Comparison of ENCODE assay signal across 9 cellular contexts in genomic region chr5:16492398-16493175, GRCh38. TPM values are rescaled to one million over a fixed set of nuclear protein-coding genes. Genes with fewer than 3 reads are reported as not detected.
DNase-seq lines count a peak whose midpoint lies in the region; ATAC-seq, FAIRE-seq and TF ChIP-seq lines count a peak whose summit lies in the region.
"Had no signal": no experiment of that assay in that cellular context is flagged by ENCODE, and none has a peak within 500 bp of the region (broad histone marks: within the 10 kb centered on the region; RNA-seq: fewer than 3 reads in every experiment).

No MANE protein-coding gene starts in this region.

- peaks cover 15% of the 10 kb centered on the region for H3K36me3 Mint-ChIP-seq in activated T-cell treated with anti-CD3 and anti-CD28 coated beads, Interleukin-2, amount 50 U/mL, for 4 hours (ENCODE audit: insufficient read depth)

- H3F3A ChIP-seq in MM.1S (ENCODE audit: insufficient read depth, low read length): no peaks in the 10 kb centered on the region

- no peak overlapping the region for H2AFZ ChIP-seq in MM.1S (ENCODE audit: low read length)

- FAIRE-seq in D721Med (lab: Jason Lieb, UNC): peak; percentile 71

- H3K4me2 ChIP-seq in MM.1S (ENCODE audit: low read depth, low read length): no peak overlapping the region

- H3K36me3 ChIP-seq in esophagus squamous epithelium (no peaks in the 10 kb centered on the region), ovary (no peaks in the 10 kb centered on the region), MM.1S (replicated peaks; ENCODE audit: insufficient read depth, low read length) (no peaks in the 10 kb centered on the region)

- TF ChIP-seq EP300 in ovary (IDR thresholded peaks at IDR 0.05): no peak

- no peak for TF ChIP-seq POLR2A in esophagus squamous epithelium (IDR thresholded peaks at IDR 0.05)
- TF ChIP-seq POLR2A in ovary (IDR thresholded peaks at IDR 0.05): no peak

- H3K27me3 ChIP-seq in esophagus squamous epithelium (no peaks in the 10 kb centered on the region), ovary (no peaks in the 10 kb centered on the region), MM.1S (replicated peaks; ENCODE audit: insufficient read depth, low read length) (no peaks in the 10 kb centered on the region)

- H3K27ac ChIP-seq in esophagus squamous epithelium (peak overlapping the region; percentile 27 to 67 (median 54)), ovary (no peak overlapping the region), MM.1S (ENCODE audit: low read length) (no peak overlapping the region)

- H3K9ac ChIP-seq in MM.1S (ENCODE audit: low read length): no peak overlapping the region

- no peak overlapping the region for H3K4me3 Mint-ChIP-seq in activated T-cell treated with anti-CD3 and anti-CD28 coated beads, Interleukin-2, amount 50 U/mL, for 4 hours

- TF ChIP-seq CTCF in D721Med (IDR thresholded peaks at IDR 0.05; ENCODE audit: insufficient read depth, missing control alignments) (no peak), esophagus squamous epithelium (IDR thresholded peaks at IDR 0.05) (no peak), ovary (IDR thresholded peaks at IDR 0.05) (no peak), MM.1S (IDR thresholded peaks at IDR 0.05; ENCODE audit: low read length) (no peak)

- H3K27me3 Mint-ChIP-seq in activated T-cell treated with anti-CD3 and anti-CD28 coated beads, Interleukin-2, amount 50 U/mL, for 4 hours (ENCODE audit: low read depth): no peaks in the 10 kb centered on the region

- H3K4me1 ChIP-seq in esophagus squamous epithelium (peaks cover 0 to 27% (median 15%) of the 10 kb centered on the region in 3 donors), ovary (ENCODE audit: insufficient read depth) (no peaks in the 10 kb centered on the region), MM.1S (ENCODE audit: low read length) (no peaks in the 10 kb centered on the region)

- H3K4me1 Mint-ChIP-seq in activated T-cell treated with anti-CD3 and anti-CD28 coated beads, Interleukin-2, amount 50 U/mL, for 4 hours (ENCODE audit: low read depth): peaks cover 17% of the 10 kb centered on the region

- no peak for ATAC-seq in HG03108 (IDR thresholded peaks at IDR 0.05; ENCODE audit: unreplicated experiment)
- no peak for ATAC-seq in activated T-cell treated with anti-CD3 and anti-CD28 coated beads, Interleukin-2, amount 50 U/mL, for 4 hours

- WGBS in esophagus squamous epithelium, 2 donors: 18 to 40% methylated on average over 11 of the region's 11 CpGs
- WGBS in ovary, 3 donors: 22 to 37% (median 23%) methylated on average over 11 of the region's 11 CpGs

- DNase-seq in D721Med (ENCODE audit: insufficient read length, low spot score): no peak
- DNase-seq in NCI-H524 (lab: John Stamatoyannopoulos, UW): peak; percentile 53 to 73
- no peak for DNase-seq in esophagus squamous epithelium (lab: John Stamatoyannopoulos, UW)
- peak in 3 of 5 donors; percentile 25 to 46 (median 30) for DNase-seq in ovary
- no peak for DNase-seq in SKM-1 (lab: John Stamatoyannopoulos, UW; ENCODE audit: unreplicated experiment)
- DNase-seq in MM.1S: no peak
- no peak for DNase-seq in activated T-cell treated with anti-CD3 and anti-CD28 coated beads, Interleukin-2, amount 50 U/mL, for 4 hours
- DNase-seq: stimulated activated CD4-positive, alpha-beta T cell treated with anti-CD3 and anti-CD28 coated beads, Interleukin-2, amount 100 ng/mL, for 48 hours had no signal

- no peaks in the 10 kb centered on the region for H3K9me2 ChIP-seq in MM.1S (replicated peaks; ENCODE audit: insufficient read depth, low read length)

- H4K20me1 ChIP-seq in MM.1S (ENCODE audit: insufficient read depth, low read length): no peaks in the 10 kb centered on the region

- H3K9me3 Mint-ChIP-seq in activated T-cell treated with anti-CD3 and anti-CD28 coated beads, Interleukin-2, amount 50 U/mL, for 4 hours: peaks cover 22% of the 10 kb centered on the region

- H3K4me3 ChIP-seq in esophagus squamous epithelium (no peak overlapping the region), ovary (no peak overlapping the region), MM.1S (ENCODE audit: low read length) (no peak overlapping the region)

- intact Hi-C loops in esophagus squamous epithelium (cut with DNase I) (no loop called here), ovary (cut with DNase I) (loop anchor here in 1 of 4 donors (5.0 kb wide), 1 partner anchor 710 kb away; no protein-coding TSS in a partner anchor)

- no peaks in the 10 kb centered on the region for H3K79me2 ChIP-seq in MM.1S (ENCODE audit: low read length)

- peaks cover 0 to 22% (median 0%) of the 10 kb centered on the region in 3 donors for H3K9me3 ChIP-seq in esophagus squamous epithelium
- H3K9me3 ChIP-seq in ovary: no peaks in the 10 kb centered on the region
- H3K9me3 ChIP-seq in MM.1S (replicated peaks; ENCODE audit: insufficient read depth, low read length): no peaks in the 10 kb centered on the region

RNA-seq across cellular contexts. Expression of gene ZNF622, which starts 27.0 kb away (rescaled TPM):
- total RNA-seq in esophagus squamous epithelium (10 to 100 TPM; 19.5 to 35.2 (median 24.8) TPM), ovary (10 to 100 TPM; 18.0 to 25.0 (median 20.4) TPM)
- polyA plus RNA-seq in ovary: 10 to 100 TPM; 24.5 to 27.2 TPM
- total RNA-seq in activated T-cell treated with anti-CD3 and anti-CD28 coated beads, Interleukin-2, amount 50 U/mL, for 4 hours: 10 to 100 TPM; 59.3 to 63.5 (median 63.4) TPM

Comparison
In these comparisons a context has a peak if more than half of its experiments do, and no peak if none do; other contexts are left out.
1. DNase-seq: peak in NCI-H524 (2 of 2) and ovary (3 of 5); none in D721Med (single experiment), esophagus squamous epithelium (single experiment), SKM-1 (single experiment), MM.1S (single experiment) and activated T-cell treated with anti-CD3 and anti-CD28 coated beads, Interleukin-2, amount 50 U/mL, for 4 hours (single experiment).
2. H3K27ac ChIP-seq: peak in esophagus squamous epithelium (4 of 4); none in ovary (0 of 2) and MM.1S (single experiment).